Comparison of ENCODE assay signal across 21 cellular contexts in the genomic region with DNA sequence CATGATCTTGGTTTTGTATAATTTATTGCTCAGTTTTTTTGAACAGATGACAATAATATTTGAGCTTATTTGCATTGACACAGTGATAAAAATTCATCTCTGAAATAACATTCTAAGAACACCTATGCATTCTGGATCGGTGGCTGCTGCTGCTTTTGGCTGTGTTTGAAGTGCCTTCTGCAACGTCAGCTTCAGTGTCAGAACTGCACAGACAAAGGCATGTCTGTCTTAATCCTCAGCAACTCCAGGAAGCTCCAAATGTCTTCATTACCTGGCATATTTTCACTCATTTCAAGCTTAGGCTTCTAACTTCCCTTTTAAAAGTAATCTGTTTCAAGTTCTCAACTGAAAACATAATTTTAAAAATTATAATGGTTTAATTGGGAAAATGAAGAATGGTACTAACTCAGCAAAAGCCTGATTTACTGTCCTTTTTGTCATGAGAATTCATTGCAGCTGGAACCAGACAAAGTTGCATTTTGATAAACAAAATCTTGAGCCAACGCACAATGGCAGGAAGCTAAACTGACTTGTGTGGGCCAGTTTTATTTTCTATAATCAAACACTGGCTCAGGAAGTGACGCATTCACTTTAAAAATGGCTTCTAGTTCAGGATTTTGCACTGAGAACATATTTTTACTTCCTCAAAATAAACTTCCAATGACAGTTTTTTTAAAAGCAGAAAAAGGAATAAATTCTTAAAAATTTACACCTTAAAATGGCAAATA. TPM values are rescaled to one million over a fixed set of nuclear protein-coding genes. Genes with fewer than 3 reads are reported as not detected.
"Had no signal": no experiment of that assay in that cellular context is flagged by ENCODE, and none has a peak within 500 bp of the region (broad histone marks: within the 10 kb centered on the region; RNA-seq: fewer than 3 reads in every experiment).

No MANE protein-coding gene starts in this region.

- H3K27ac ChIP-seq: body of pancreas, coronary artery, esophagus squamous epithelium, left lung, neutrophil, pancreas, testis, upper lobe of right lung had no signal

- H3K4me1 ChIP-seq: body of pancreas, esophagus squamous epithelium, left lung, pancreas, testis, upper lobe of right lung had no signal

- H3K36me3 Mint-ChIP-seq: activated CD4-positive, alpha-beta memory T cell treated with anti-CD3 and anti-CD28 coated beads for 36 hours; activated naive CD8-positive, alpha-beta T cell treated with anti-CD3 and anti-CD28 coated beads for 36 hours; natural killer cell treated with Interleukin-12 subunit alpha and Interleukin-12 subunit beta and Interleukin-15 and Interleukin-18, amount 100 ng/mL, for 72 hours had no signal

- H3K27me3 ChIP-seq: body of pancreas, left lung, testis, upper lobe of right lung had no signal

- H3K36me3 ChIP-seq: esophagus squamous epithelium, left lung, neutrophil, pancreas, upper lobe of right lung had no signal

- H3K4me3 ChIP-seq: body of pancreas, coronary artery, esophagus squamous epithelium, left lung, pancreas, testis, upper lobe of right lung had no signal

- H3K4me1 Mint-ChIP-seq: activated B cell treated with CpG ODN at 0.5 μM for 24 hours; activated naive CD8-positive, alpha-beta T cell treated with anti-CD3 and anti-CD28 coated beads for 36 hours; central memory CD8-positive, alpha-beta T cell had no signal

- H3K4me3 Mint-ChIP-seq: activated B cell treated with CpG ODN at 0.5 μM for 24 hours; activated CD4-positive, alpha-beta memory T cell treated with anti-CD3 and anti-CD28 coated beads for 36 hours; activated naive CD8-positive, alpha-beta T cell treated with anti-CD3 and anti-CD28 coated beads for 36 hours; central memory CD8-positive, alpha-beta T cell; natural killer cell treated with Interleukin-12 subunit alpha and Interleukin-12 subunit beta and Interleukin-15 and Interleukin-18, amount 100 ng/mL, for 72 hours had no signal

- H3K27me3 Mint-ChIP-seq: activated B cell treated with CpG ODN at 0.5 μM for 24 hours had no signal

- H3K9me3 ChIP-seq: body of pancreas, esophagus squamous epithelium, left lung, neutrophil, pancreas, testis, upper lobe of right lung had no signal

- H3K27ac Mint-ChIP-seq: activated B cell treated with CpG ODN at 0.5 μM for 24 hours; activated CD4-positive, alpha-beta memory T cell treated with anti-CD3 and anti-CD28 coated beads for 36 hours; activated naive CD8-positive, alpha-beta T cell treated with anti-CD3 and anti-CD28 coated beads for 36 hours; natural killer cell treated with Interleukin-12 subunit alpha and Interleukin-12 subunit beta and Interleukin-15 and Interleukin-18, amount 100 ng/mL, for 72 hours had no signal

- ATAC-seq: body of pancreas; left lung; natural killer cell treated with Interleukin-12 subunit alpha and Interleukin-12 subunit beta and Interleukin-15 and Interleukin-18, amount 100 ng/mL, for 72 hours; pancreas; stimulated activated naive CD8-positive, alpha-beta T cell treated with anti-CD3 and anti-CD28 coated beads, Interleukin-15, Interleukin-2, amounts not matched to agents 100 U/mL and 50 U/mL, for 24 hours; upper lobe of right lung had no signal

- DNase-seq: activated B cell treated with CpG ODN at 0.5 μM for 24 hours; activated CD4-positive, alpha-beta memory T cell treated with anti-CD3 and anti-CD28 coated beads for 36 hours; activated CD4-positive, alpha-beta T cell treated with anti-CD3 and anti-CD28 coated beads for 4 hours; activated naive CD4-positive, alpha-beta T cell; activated naive CD8-positive, alpha-beta T cell treated with anti-CD3 and anti-CD28 coated beads for 36 hours; body of pancreas; effector memory CD4-positive, alpha-beta T cell; esophagus squamous epithelium; left lung; pancreas; retina; stimulated activated naive CD8-positive, alpha-beta T cell treated with anti-CD3 and anti-CD28 coated beads, Interleukin-15, Interleukin-2, amounts not matched to agents 100 U/mL and 50 U/mL, for 24 hours; testis; upper lobe of right lung had no signal

RNA-seq across cellular contexts. Expression of a gene that starts 38.7 kb away (rescaled TPM):
- total RNA-seq: activated B cell treated with CpG ODN at 0.5 μM for 24 hours; activated CD4-positive, alpha-beta memory T cell treated with anti-CD3 and anti-CD28 coated beads for 36 hours; activated naive CD8-positive, alpha-beta T cell treated with anti-CD3 and anti-CD28 coated beads for 36 hours; body of pancreas; esophagus squamous epithelium; left lung; mesenteric fat pad; natural killer cell treated with Interleukin-12 subunit alpha and Interleukin-12 subunit beta and Interleukin-15 and Interleukin-18, amount 100 ng/mL, for 72 hours; pancreas; skeletal muscle tissue; testis; upper lobe of right lung had no signal
- polyA plus RNA-seq: keratinocyte, pancreas had no signal
